7 cellular contexts compared by ENCODE assay signal in the genomic region with DNA sequence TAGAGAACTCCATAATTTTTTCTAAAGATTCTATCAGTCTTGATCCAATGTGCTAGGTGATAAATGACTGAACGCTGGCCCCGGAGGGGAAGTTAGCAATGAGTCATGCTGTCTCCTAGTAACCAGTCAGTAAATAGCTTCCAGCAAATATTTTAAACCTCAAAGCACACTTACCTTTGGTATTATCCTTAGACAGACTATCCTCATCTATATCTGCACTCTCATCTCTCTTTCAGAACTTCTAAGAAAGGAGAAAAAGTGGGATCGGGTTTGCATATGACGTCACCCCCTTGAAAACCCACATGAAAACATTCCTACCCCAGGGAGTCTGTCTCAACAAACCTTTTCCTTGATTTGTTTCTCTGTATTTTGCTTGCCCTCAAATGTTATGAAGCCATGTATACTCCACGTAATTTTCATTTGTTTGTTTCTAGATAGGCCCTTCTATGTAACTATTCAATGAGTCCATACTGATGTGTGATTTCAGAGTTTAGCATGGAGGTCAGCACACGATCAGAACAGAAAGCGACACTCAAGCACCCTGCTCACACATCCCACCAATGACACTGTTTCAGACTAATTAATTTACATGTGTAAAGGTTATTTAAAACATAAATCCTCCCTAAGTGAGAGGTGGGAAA.
A peak's percentile ranks its signal among the peaks of the same experiment; 100 is the strongest.
DNase-seq lines count a peak whose midpoint lies in the region; ATAC-seq and TF ChIP-seq lines count a peak whose summit lies in the region.

No MANE protein-coding gene starts in this region.

- no peak for TF ChIP-seq CTCF in GM10248 (IDR thresholded peaks at IDR 0.05; ENCODE audit: control extremely low read depth, extremely low read depth, low read depth, missing control alignments)
- no peak for TF ChIP-seq CTCF in fibroblast of pulmonary artery (IDR thresholded peaks at IDR 0.05; ENCODE audit: low read length, missing control alignments)
- TF ChIP-seq CTCF in retinal pigment epithelial cell (conservative IDR thresholded peaks at IDR 0.05; ENCODE audit: low read depth, low read length), result no peak

- H3K4me3 ChIP-seq in fibroblast of pulmonary artery (replicated peaks; ENCODE audit: low read depth, low read length), result no peak overlapping the region
- H3K4me3 ChIP-seq in retinal pigment epithelial cell (ENCODE audit: low read length), result no peak overlapping the region

- CTCF ChIA-PET in GM10248 (lab: Yijun Ruan, JAX), result no interaction called here

- ATAC-seq in GM21423 (IDR thresholded peaks at IDR 0.05; ENCODE audit: unreplicated experiment), result peak; percentile 79
- peak; percentile 98 for ATAC-seq in SK-N-SH treated with all-trans-retinoic acid at 6 μM for 48 hours
- no peak for ATAC-seq in HG02571 (IDR thresholded peaks at IDR 0.05; ENCODE audit: unreplicated experiment)

- DNase-seq in GM10248 (ENCODE audit: extremely low spot score) (peak; percentile 34), HT1080 (ENCODE audit: low read depth) (peak; percentile 93), fibroblast of pulmonary artery (ENCODE audit: low read depth) (peak; percentile 86), retinal pigment epithelial cell (ENCODE audit: low read depth) (peak; percentile 43)

- POLR2A ChIA-PET in GM10248 (lab: Yijun Ruan, JAX), result no interaction called here

TF ChIP-seq in SK-N-SH treated with all-trans-retinoic acid at 6 μM for 48 hours, 23 proteins besides CTCF, POLR2A, EP300 and RAD21:
- no peak for TF ChIP-seq ZNF565 (CRISPR knock-in tag; conservative IDR thresholded peaks at IDR 0.05; ENCODE audit: low read depth)
- TF ChIP-seq, protein P1, sequence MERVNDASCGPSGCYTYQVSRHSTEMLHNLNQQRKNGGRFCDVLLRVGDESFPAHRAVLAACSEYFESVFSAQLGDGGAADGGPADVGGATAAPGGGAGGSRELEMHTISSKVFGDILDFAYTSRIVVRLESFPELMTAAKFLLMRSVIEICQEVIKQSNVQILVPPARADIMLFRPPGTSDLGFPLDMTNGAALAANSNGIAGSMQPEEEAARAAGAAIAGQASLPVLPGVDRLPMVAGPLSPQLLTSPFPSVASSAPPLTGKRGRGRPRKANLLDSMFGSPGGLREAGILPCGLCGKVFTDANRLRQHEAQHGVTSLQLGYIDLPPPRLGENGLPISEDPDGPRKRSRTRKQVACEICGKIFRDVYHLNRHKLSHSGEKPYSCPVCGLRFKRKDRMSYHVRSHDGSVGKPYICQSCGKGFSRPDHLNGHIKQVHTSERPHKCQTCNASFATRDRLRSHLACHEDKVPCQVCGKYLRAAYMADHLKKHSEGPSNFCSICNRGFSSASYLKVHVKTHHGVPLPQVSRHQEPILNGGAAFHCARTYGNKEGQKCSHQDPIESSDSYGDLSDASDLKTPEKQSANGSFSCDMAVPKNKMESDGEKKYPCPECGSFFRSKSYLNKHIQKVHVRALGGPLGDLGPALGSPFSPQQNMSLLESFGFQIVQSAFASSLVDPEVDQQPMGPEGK (CRISPR knock-in tag; IDR thresholded peaks at IDR 0.05; ENCODE audit: borderline replicate concordance), result peak; percentile 49; the same call in 1 of the 2 replicates
- TF ChIP-seq ISL1 (CRISPR knock-in tag; IDR thresholded peaks at IDR 0.05), result peak; percentile 70
- TF ChIP-seq CSDC2 (CRISPR knock-in tag; IDR thresholded peaks at IDR 0.05), result 0 out of 2 replicates have a peak, but pooled peaks have one; percentile 35
TF ChIP-seq in SK-N-SH treated with all-trans-retinoic acid at 6 μM for 48 hours: peak in this region for 3.

Comparison
In these comparisons a context has a peak if more than half of its experiments do, and no peak if none do; other contexts are left out.
1. DNase-seq: peak in every context shown above with its lines; median percentile 93 in HT1080; 86 in fibroblast of pulmonary artery; 43 in retinal pigment epithelial cell; 34 in GM10248.